In genomic region chr20:1392693-1393506, GRCh38 we compare ENCODE assay signal across 1 cellular context.
A peak's percentile ranks its signal among the peaks of the same experiment; 100 is the strongest.
TF ChIP-seq lines count a peak whose summit lies in the region.

FKBP1A (minus strand) TSS chr20:1393054; CDS start chr20:1392998, 56 bp downstream.

TF ChIP-seq in HepG2, 621 proteins besides CTCF, POLR2A, EP300 and RAD21 (continued from another document and continues in another):
- TF ChIP-seq CREB3 (CRISPR knock-in tag; IDR thresholded peaks at IDR 0.05) (no peak), ZNF644 (CRISPR knock-in tag; IDR thresholded peaks at IDR 0.05; ENCODE audit: low read depth) (no peak), POLR2G (IDR thresholded peaks at IDR 0.05; ENCODE audit: low read depth, low read length) (peak; percentile 94), SIN3B (IDR thresholded peaks at IDR 0.05; ENCODE audit: low read length) (peak; percentile 47; the same call in 1 of the 2 replicates), TRAFD1 (CRISPR knock-in tag; IDR thresholded peaks at IDR 0.05; ENCODE audit: borderline replicate concordance) (no peak; the same call in 1 of the 2 replicates), ZNF205 (CRISPR knock-in tag; IDR thresholded peaks at IDR 0.05) (peak; percentile 79; the same call in 1 of the 2 replicates), SAFB2 (CRISPR knock-in tag; IDR thresholded peaks at IDR 0.05; ENCODE audit: borderline replicate concordance, low read depth) (peak; percentile 93), ZNF446 (CRISPR knock-in tag; IDR thresholded peaks at IDR 0.05) (peak; percentile 94), ZNF549 (CRISPR knock-in tag; IDR thresholded peaks at IDR 0.05) (no peak), GLMP (CRISPR knock-in tag; IDR thresholded peaks at IDR 0.05; ENCODE audit: borderline replicate concordance) (no peak), RARG (CRISPR knock-in tag; IDR thresholded peaks at IDR 0.05; ENCODE audit: low read depth) (0 out of 2 replicates have a peak, but pooled peaks have one; percentile 54), HCFC1 (IDR thresholded peaks at IDR 0.05; ENCODE audit: low read depth, low read length) (peak; percentile 86), ZNF790 (CRISPR knock-in tag; IDR thresholded peaks at IDR 0.05; ENCODE audit: borderline replicate concordance) (peak; percentile 68; the same call in 1 of the 2 replicates), JARID2 (CRISPR knock-in tag; IDR thresholded peaks at IDR 0.05; ENCODE audit: insufficient replicate concordance) (no peak), ZNF543 (CRISPR knock-in tag; IDR thresholded peaks at IDR 0.05) (peak; percentile 91; the same call in 1 of the 2 replicates), TCF7 (IDR thresholded peaks at IDR 0.05; ENCODE audit: low read depth) (no peak), ZNF782 (CRISPR knock-in tag; IDR thresholded peaks at IDR 0.05; ENCODE audit: borderline replicate concordance) (no peak), RXRB (CRISPR knock-in tag; IDR thresholded peaks at IDR 0.05; ENCODE audit: borderline replicate concordance) (peak; percentile 81), MTERF4 (CRISPR knock-in tag; IDR thresholded peaks at IDR 0.05) (peak; percentile 91), LRRFIP1 (CRISPR knock-in tag; conservative IDR thresholded peaks at IDR 0.05) (no peak), RCOR2 (CRISPR knock-in tag; IDR thresholded peaks at IDR 0.05) (peak; percentile 53; the same call in 1 of the 2 replicates), TOPORS (CRISPR knock-in tag; IDR thresholded peaks at IDR 0.05) (no peak), FOXM1 (CRISPR knock-in tag; IDR thresholded peaks at IDR 0.05) (no peak), HIVEP1 (CRISPR knock-in tag; IDR thresholded peaks at IDR 0.05) (no peak), HOXA3 (CRISPR knock-in tag; IDR thresholded peaks at IDR 0.05) (peak; percentile 94), AFF4 (CRISPR knock-in tag; IDR thresholded peaks at IDR 0.05) (no peak; the same call in 1 of the 2 replicates), KDM2A (CRISPR knock-in tag; IDR thresholded peaks at IDR 0.05; ENCODE audit: borderline replicate concordance, low read depth) (peak; percentile 85; the same call in 1 of the 2 replicates), PTBP1 (IDR thresholded peaks at IDR 0.05; ENCODE audit: low read depth, low read length, poor library complexity, severe bottlenecking) (no peak)
- TF ChIP-seq, protein P1, sequence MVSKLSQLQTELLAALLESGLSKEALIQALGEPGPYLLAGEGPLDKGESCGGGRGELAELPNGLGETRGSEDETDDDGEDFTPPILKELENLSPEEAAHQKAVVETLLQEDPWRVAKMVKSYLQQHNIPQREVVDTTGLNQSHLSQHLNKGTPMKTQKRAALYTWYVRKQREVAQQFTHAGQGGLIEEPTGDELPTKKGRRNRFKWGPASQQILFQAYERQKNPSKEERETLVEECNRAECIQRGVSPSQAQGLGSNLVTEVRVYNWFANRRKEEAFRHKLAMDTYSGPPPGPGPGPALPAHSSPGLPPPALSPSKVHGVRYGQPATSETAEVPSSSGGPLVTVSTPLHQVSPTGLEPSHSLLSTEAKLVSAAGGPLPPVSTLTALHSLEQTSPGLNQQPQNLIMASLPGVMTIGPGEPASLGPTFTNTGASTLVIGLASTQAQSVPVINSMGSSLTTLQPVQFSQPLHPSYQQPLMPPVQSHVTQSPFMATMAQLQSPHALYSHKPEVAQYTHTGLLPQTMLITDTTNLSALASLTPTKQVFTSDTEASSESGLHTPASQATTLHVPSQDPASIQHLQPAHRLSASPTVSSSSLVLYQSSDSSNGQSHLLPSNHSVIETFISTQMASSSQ (IDR thresholded peaks at IDR 0.05; ENCODE audit: low read depth) = peak; percentile 38; the same call in 1 of the 2 replicates
- TF ChIP-seq, protein P1 (CRISPR knock-in tag; IDR thresholded peaks at IDR 0.05; ENCODE audit: borderline replicate concordance) = peak; percentile 80
- TF ChIP-seq, protein P2, sequence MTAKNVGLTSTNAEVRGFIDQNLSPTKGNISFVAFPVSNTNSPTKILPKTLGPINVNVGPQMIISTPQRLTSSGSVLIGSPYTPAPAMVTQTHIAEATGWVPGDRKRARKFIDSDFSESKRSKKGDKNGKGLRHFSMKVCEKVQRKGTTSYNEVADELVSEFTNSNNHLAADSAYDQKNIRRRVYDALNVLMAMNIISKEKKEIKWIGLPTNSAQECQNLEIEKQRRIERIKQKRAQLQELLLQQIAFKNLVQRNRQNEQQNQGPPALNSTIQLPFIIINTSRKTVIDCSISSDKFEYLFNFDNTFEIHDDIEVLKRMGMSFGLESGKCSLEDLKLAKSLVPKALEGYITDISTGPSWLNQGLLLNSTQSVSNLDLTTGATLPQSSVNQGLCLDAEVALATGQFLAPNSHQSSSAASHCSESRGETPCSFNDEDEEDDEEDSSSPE (CRISPR knock-in tag; IDR thresholded peaks at IDR 0.05) = peak; percentile 78
- TF ChIP-seq, protein P3, sequence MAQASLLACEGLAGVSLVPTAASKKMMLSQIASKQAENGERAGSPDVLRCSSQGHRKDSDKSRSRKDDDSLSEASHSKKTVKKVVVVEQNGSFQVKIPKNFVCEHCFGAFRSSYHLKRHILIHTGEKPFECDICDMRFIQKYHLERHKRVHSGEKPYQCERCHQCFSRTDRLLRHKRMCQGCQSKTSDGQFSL (CRISPR knock-in tag; IDR thresholded peaks at IDR 0.05) = no peak; the same call in 1 of the 2 replicates
- TF ChIP-seq, protein P4, sequence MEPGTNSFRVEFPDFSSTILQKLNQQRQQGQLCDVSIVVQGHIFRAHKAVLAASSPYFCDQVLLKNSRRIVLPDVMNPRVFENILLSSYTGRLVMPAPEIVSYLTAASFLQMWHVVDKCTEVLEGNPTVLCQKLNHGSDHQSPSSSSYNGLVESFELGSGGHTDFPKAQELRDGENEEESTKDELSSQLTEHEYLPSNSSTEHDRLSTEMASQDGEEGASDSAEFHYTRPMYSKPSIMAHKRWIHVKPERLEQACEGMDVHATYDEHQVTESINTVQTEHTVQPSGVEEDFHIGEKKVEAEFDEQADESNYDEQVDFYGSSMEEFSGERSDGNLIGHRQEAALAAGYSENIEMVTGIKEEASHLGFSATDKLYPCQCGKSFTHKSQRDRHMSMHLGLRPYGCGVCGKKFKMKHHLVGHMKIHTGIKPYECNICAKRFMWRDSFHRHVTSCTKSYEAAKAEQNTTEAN (CRISPR knock-in tag; conservative IDR thresholded peaks at IDR 0.05) = 0 out of 2 replicates have a peak, but pooled peaks have one; percentile 4
- TF ChIP-seq, protein P5, sequence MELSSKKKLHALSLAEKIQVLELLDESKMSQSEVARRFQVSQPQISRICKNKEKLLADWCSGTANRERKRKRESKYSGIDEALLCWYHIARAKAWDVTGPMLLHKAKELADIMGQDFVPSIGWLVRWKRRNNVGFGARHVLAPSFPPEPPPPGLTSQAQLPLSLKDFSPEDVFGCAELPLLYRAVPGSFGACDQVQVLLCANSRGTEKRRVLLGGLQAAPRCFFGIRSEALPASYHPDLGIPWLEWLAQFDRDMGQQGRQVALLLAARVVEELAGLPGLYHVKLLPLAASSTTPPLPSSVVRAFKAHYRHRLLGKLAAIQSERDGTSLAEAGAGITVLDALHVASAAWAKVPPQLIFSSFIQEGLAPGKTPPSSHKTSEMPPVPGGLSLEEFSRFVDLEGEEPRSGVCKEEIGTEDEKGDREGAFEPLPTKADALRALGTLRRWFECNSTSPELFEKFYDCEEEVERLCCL (CRISPR knock-in tag; IDR thresholded peaks at IDR 0.05; ENCODE audit: borderline replicate concordance) = peak; percentile 76; the same call in 1 of the 2 replicates
